Comparison of ENCODE assay signal across 19 cellular contexts in genomic region chr5:38745836-38746732, GRCh38.
"Had no signal": no experiment of that assay in that cellular context is flagged by ENCODE, and none has a peak within 500 bp of the region (broad histone marks: within the 10 kb centered on the region; RNA-seq: fewer than 3 reads in every experiment).

No MANE protein-coding gene starts in this region.

- ATAC-seq: activated CD4-positive, alpha-beta T cell treated with anti-CD3 and anti-CD28 coated beads for 36 hours; activated CD8-positive, alpha-beta memory T cell treated with anti-CD3 and anti-CD28 coated beads, Interleukin-2, amount 10 ng/mL, durations not matched to agents 7 days and 5 days; stimulated activated memory B cell treated with anti-CD40 and anti-IgM and Interleukin-4, amounts not matched to agents 10 μg/mL and 1 μg/mL and 100 μg/mL, for 72 hours; T-helper 17 cell had no signal

- H3K4me3 Mint-ChIP-seq: activated CD4-positive, alpha-beta memory T cell treated with anti-CD3 and anti-CD28 coated beads for 36 hours; activated CD4-positive, alpha-beta T cell treated with anti-CD3 and anti-CD28 coated beads for 36 hours; activated CD8-positive, alpha-beta memory T cell treated with anti-CD3 and anti-CD28 coated beads, Interleukin-2, amount 10 ng/mL, durations not matched to agents 7 days and 5 days; naive B cell; neural progenitor cell; stimulated activated memory B cell treated with anti-CD40 and anti-IgM and Interleukin-4, amounts not matched to agents 10 μg/mL and 1 μg/mL and 100 μg/mL, for 72 hours; T-helper 17 cell had no signal

- H3K27ac Mint-ChIP-seq: activated CD4-positive, alpha-beta memory T cell treated with anti-CD3 and anti-CD28 coated beads for 36 hours; activated CD4-positive, alpha-beta T cell treated with anti-CD3 and anti-CD28 coated beads for 36 hours; activated CD8-positive, alpha-beta memory T cell treated with anti-CD3 and anti-CD28 coated beads, Interleukin-2, amount 10 ng/mL, durations not matched to agents 7 days and 5 days; activated T-helper 2 cell treated with anti-CD3 and anti-CD28 coated beads, Interferon-gamma antibody, Interleukin-2, Interleukin-4, amounts not matched to agents 10 μg/mL and 5 μg/mL and 100 μg/mL, durations not matched to agents 14 hours and 24 hours and 36 hours; naive B cell; neural progenitor cell; stimulated activated memory B cell treated with anti-CD40 and anti-IgM and Interleukin-4, amounts not matched to agents 10 μg/mL and 1 μg/mL and 100 μg/mL, for 72 hours; T-helper 17 cell had no signal

- DNase-seq: activated CD4-positive, alpha-beta memory T cell treated with anti-CD3 and anti-CD28 coated beads for 36 hours; activated CD4-positive, alpha-beta T cell treated with anti-CD3 and anti-CD28 coated beads for 36 hours; activated CD8-positive, alpha-beta memory T cell treated with anti-CD3 and anti-CD28 coated beads, Interleukin-2, amount 10 ng/mL, durations not matched to agents 7 days and 5 days; activated naive CD4-positive, alpha-beta T cell treated with anti-CD3 and anti-CD28 coated beads, Interleukin-2, amount 50 U/mL, for 16 hours; activated T-cell treated with anti-CD3 and anti-CD28 coated beads, Interleukin-2, amount 50 U/mL, for 1 hour; adrenal gland; cerebellar nuclear complex; dermis blood vessel endothelial cell; glutamatergic neuron; kidney glomerular epithelial cell; naive B cell; SJCRH30; T-helper 17 cell; trophoblast cell had no signal

- H3K27ac ChIP-seq: adrenal gland, epithelial cell of prostate, neural progenitor cell, SJCRH30 had no signal

- H3K27me3 ChIP-seq: adrenal gland, neural progenitor cell had no signal

- H3K36me3 Mint-ChIP-seq: activated CD4-positive, alpha-beta memory T cell treated with anti-CD3 and anti-CD28 coated beads for 36 hours; activated CD8-positive, alpha-beta memory T cell treated with anti-CD3 and anti-CD28 coated beads, Interleukin-2, amount 10 ng/mL, durations not matched to agents 7 days and 5 days; neural progenitor cell; stimulated activated memory B cell treated with anti-CD40 and anti-IgM and Interleukin-4, amounts not matched to agents 10 μg/mL and 1 μg/mL and 100 μg/mL, for 72 hours had no signal

- H3K36me3 ChIP-seq: adrenal gland, neural progenitor cell, SJCRH30 had no signal

- H3K4me1 ChIP-seq: adrenal gland, neural progenitor cell, SJCRH30 had no signal

- H3K4me3 ChIP-seq: adrenal gland, lung, neural progenitor cell, SJCRH30 had no signal

- H3K4me1 Mint-ChIP-seq: activated CD4-positive, alpha-beta T cell treated with anti-CD3 and anti-CD28 coated beads for 36 hours; activated CD8-positive, alpha-beta memory T cell treated with anti-CD3 and anti-CD28 coated beads, Interleukin-2, amount 10 ng/mL, durations not matched to agents 7 days and 5 days; naive B cell; stimulated activated memory B cell treated with anti-CD40 and anti-IgM and Interleukin-4, amounts not matched to agents 10 μg/mL and 1 μg/mL and 100 μg/mL, for 72 hours; T-helper 17 cell had no signal

- H3K27me3 Mint-ChIP-seq: naive B cell; stimulated activated memory B cell treated with anti-CD40 and anti-IgM and Interleukin-4, amounts not matched to agents 10 μg/mL and 1 μg/mL and 100 μg/mL, for 72 hours had no signal

- H3K9me3 ChIP-seq: adrenal gland had no signal
